In genomic region chr9:91948061-91948422, GRCh38 we compare ENCODE assay signal across 11 cellular contexts. TPM values are rescaled to one million over a fixed set of nuclear protein-coding genes. Genes with fewer than 3 reads are reported as not detected.
DNase-seq lines count a peak whose midpoint lies in the region; ATAC-seq and TF ChIP-seq lines count a peak whose summit lies in the region.
"Had no signal": no experiment of that assay in that cellular context is flagged by ENCODE, and none has a peak within 500 bp of the region (broad histone marks: within the 10 kb centered on the region; RNA-seq: fewer than 3 reads in every experiment).

No MANE protein-coding gene starts in this region.

- peak overlapping the region; percentile 91 for H3K27ac Mint-ChIP-seq in nephron progenitor cell
- H3K27ac Mint-ChIP-seq: activated CD8-positive, alpha-beta T cell treated with anti-CD3 and anti-CD28 coated beads for 36 hours; stimulated activated naive CD8-positive, alpha-beta T cell treated with anti-CD3 and anti-CD28 coated beads, Interleukin-15, Interleukin-2, amounts not matched to agents 100 ng/mL and 50 ng/mL, for 24 hours had no signal

- H3K36me3 ChIP-seq in IMR-90 (ENCODE audit: control insufficient read depth, insufficient read depth, low read length) = no peaks in the 10 kb centered on the region
- H3K36me3 ChIP-seq in esophagus muscularis mucosa = no peaks in the 10 kb centered on the region

- H3K4ac ChIP-seq in IMR-90 (ENCODE audit: low read depth, low read length) = peak overlapping the region; percentile 10; the same call in 1 of the 2 replicates

- H3K4me1 ChIP-seq in IMR-90 (ENCODE audit: control insufficient read depth, insufficient read depth, low read length) (peaks cover 14% of the 10 kb centered on the region; the same call in 1 of the 2 replicates), esophagus muscularis mucosa (peaks cover 15 to 76% (median 63%) of the 10 kb centered on the region in 4 donors)

- no peak for TF ChIP-seq POLR2A in IMR-90 (IDR thresholded peaks at IDR 0.05; ENCODE audit: low read depth, low read length)
- no peak for TF ChIP-seq POLR2A in esophagus muscularis mucosa (IDR thresholded peaks at IDR 0.05; ENCODE audit: low read depth)

- CTCF ChIA-PET in AG04449 (lab: Yijun Ruan, JAX) = interaction anchor here (0.9 kb wide), 1 partner anchor 174 kb away, joined by 3 read pairs; no protein-coding TSS in a partner anchor
- CTCF ChIA-PET in IMR-90 (lab: Yijun Ruan, JAX) = no interaction called here

- H3K27ac ChIP-seq in IMR-90 (ENCODE audit: insufficient read depth, low read length) (peak overlapping the region; percentile 63; the same call in 1 of the 2 replicates), esophagus muscularis mucosa (replicated peaks in 1 of 4) (peak overlapping the region; percentile 92 to 95 (median 94))

- H3K27me3 Mint-ChIP-seq in nephron progenitor cell (ENCODE audit: low read depth, poor library complexity) = peaks cover 5% of the 10 kb centered on the region

- H2BK120ac ChIP-seq in IMR-90 (ENCODE audit: low read depth, low read length) = no peak overlapping the region

- H2AK9ac ChIP-seq in IMR-90 (replicated peaks; ENCODE audit: low read depth, low read length, poor library complexity) = no peak overlapping the region

- POLR2A ChIA-PET in AG04449 (lab: Yijun Ruan, JAX) = no interaction called here
- POLR2A ChIA-PET in IMR-90 (lab: Charles Lee; ENCODE audit: unreplicated experiment) = no interaction called here

- H3K4me3 Mint-ChIP-seq in nephron progenitor cell = peak overlapping the region; percentile 95
- H3K4me3 Mint-ChIP-seq: activated CD8-positive, alpha-beta T cell treated with anti-CD3 and anti-CD28 coated beads for 36 hours; stimulated activated naive CD8-positive, alpha-beta T cell treated with anti-CD3 and anti-CD28 coated beads, Interleukin-15, Interleukin-2, amounts not matched to agents 100 ng/mL and 50 ng/mL, for 24 hours had no signal

- no peak for TF ChIP-seq EP300 in esophagus muscularis mucosa (IDR thresholded peaks at IDR 0.05)

- H3K4me3 ChIP-seq in AG04449 (ENCODE audit: low read depth, low read length) (peak overlapping the region; percentile 60), IMR-90 (ENCODE audit: insufficient read depth, low read depth, low read length) (peak overlapping the region; percentile 71; the same call in 1 of the 2 replicates), esophagus muscularis mucosa (peak overlapping the region; percentile 67 to 85 (median 76))

- no peak overlapping the region for H2AK5ac ChIP-seq in IMR-90 (ENCODE audit: low read depth, low read length)

- TF ChIP-seq CTCF in AG04449 (IDR thresholded peaks at IDR 0.05; ENCODE audit: insufficient read depth, low read length, missing control alignments) (no peak), IMR-90 (conservative IDR thresholded peaks at IDR 0.05; ENCODE audit: low read depth, low read length) (no peak), esophagus muscularis mucosa (IDR thresholded peaks at IDR 0.05) (no peak), nephron progenitor cell (IDR thresholded peaks at IDR 0.05) (no peak)

- H3K9me3 ChIP-seq in IMR-90 (ENCODE audit: control insufficient read depth, insufficient read depth, low read length) (peaks cover 3% of the 10 kb centered on the region; the same call in 1 of the 2 replicates), esophagus muscularis mucosa (peaks cover 0 to 4% (median 0%) of the 10 kb centered on the region in 4 donors)

- intact Hi-C loops in IMR-90 (cut with micrococcal nuclease) = loop anchor here (1.0 to 5.0 kb wide), 5 partner anchors 51 to 213 kb away; no protein-coding TSS in a partner anchor
- intact Hi-C loops in esophagus muscularis mucosa (cut with DNase I) = no loop called here

- H4K5ac ChIP-seq in IMR-90 (ENCODE audit: low read depth, low read length) = no peak overlapping the region

- H3K18ac ChIP-seq in IMR-90 (ENCODE audit: low read depth, low read length) = no peak overlapping the region

- peak overlapping the region; percentile 72 for H3K4me2 ChIP-seq in IMR-90 (ENCODE audit: low read depth, low read length)

- H3K27me3 ChIP-seq in IMR-90 (ENCODE audit: control insufficient read depth, insufficient read depth, low read length) (no peaks in the 10 kb centered on the region; the same call in 1 of the 2 replicates), esophagus muscularis mucosa (peaks cover 0 to 30% (median 1%) of the 10 kb centered on the region in 4 donors)

- H2BK15ac ChIP-seq in IMR-90 (ENCODE audit: low read depth, low read length) = no peak overlapping the region

- H3K9me1 ChIP-seq in IMR-90 (ENCODE audit: insufficient read depth, low read length) = peaks cover 2% of the 10 kb centered on the region; the same call in 1 of the 2 replicates

- H3K14ac ChIP-seq in IMR-90 (replicated peaks; ENCODE audit: low read depth, low read length) = 0 out of 2 replicates have a peak overlapping the region, but pooled peaks have one; percentile 2

- TF ChIP-seq RAD21 in IMR-90 (IDR thresholded peaks at IDR 0.05; ENCODE audit: low read length) = no peak

- BruUV-seq in IMR-90 (replicated peaks; lab: Mats Ljungman, UMichigan) = no TSS peak

- peak overlapping the region; percentile 5 for H2AFZ ChIP-seq in IMR-90 (replicated peaks; ENCODE audit: low read length, poor library complexity)

- H4K20me1 ChIP-seq in IMR-90 (ENCODE audit: insufficient read depth, low read length) = peaks cover 14% of the 10 kb centered on the region; the same call in 1 of the 2 replicates

- peak overlapping the region; percentile 77 for H3K9ac ChIP-seq in IMR-90 (ENCODE audit: low read depth, low read length)

- H3K23ac ChIP-seq in IMR-90 (ENCODE audit: low read depth, low read length) = 0 out of 2 replicates have a peak overlapping the region, but pooled peaks have one; percentile 73

- H3K79me1 ChIP-seq in IMR-90 (ENCODE audit: low read depth in 1 of 2, low read length in 2 of 2) = peaks cover 5 to 22% of the 10 kb centered on the region in 2 experiments; a peak in 2 of 4 replicates

- H3K36me3 Mint-ChIP-seq in nephron progenitor cell (ENCODE audit: low read depth) = peaks cover 15% of the 10 kb centered on the region

- no peak overlapping the region for H2BK5ac ChIP-seq in IMR-90 (ENCODE audit: low read depth, low read length, poor library complexity, severe bottlenecking)

- dilution Hi-C loops in IMR-90 (cut with HindIII; ENCODE audit: low sequenced_read_pairs, unreplicated experiment) = no loop called here

- no peak overlapping the region for H4K8ac ChIP-seq in IMR-90 (ENCODE audit: low read depth in 2 of 2, low read length in 2 of 2)

- no peak overlapping the region for H4K91ac ChIP-seq in IMR-90 (ENCODE audit: insufficient read depth, low read depth, low read length)

- in situ Hi-C loops in IMR-90 (cut with MboI; ENCODE audit: low sequenced_read_pairs) = no loop called here

- peaks cover 10% of the 10 kb centered on the region for H3K9me3 Mint-ChIP-seq in nephron progenitor cell
- H3K9me3 Mint-ChIP-seq: activated CD8-positive, alpha-beta T cell treated with anti-CD3 and anti-CD28 coated beads for 36 hours; stimulated activated naive CD8-positive, alpha-beta T cell treated with anti-CD3 and anti-CD28 coated beads, Interleukin-15, Interleukin-2, amounts not matched to agents 100 ng/mL and 50 ng/mL, for 24 hours had no signal

- H3K56ac ChIP-seq in IMR-90 (ENCODE audit: extremely low read depth, insufficient read depth, low read length) = no peak overlapping the region

- H3K4me1 Mint-ChIP-seq in nephron progenitor cell = peaks cover 68% of the 10 kb centered on the region

- no peak overlapping the region for H2BK20ac ChIP-seq in IMR-90 (ENCODE audit: low read depth, low read length)

- WGBS in IMR-90 (ENCODE audit: extremely low coverage in 2 of 2, insufficient read length in 1 of 2), 2 experiments = 20% methylated on average over 1 of the region's 9 CpGs; no CpG with 5 or more reads in 1 of the 2 experiments
- 27% methylated on average over 9 of the region's 9 CpGs for WGBS in esophagus muscularis mucosa

- DNase-seq in AG04449 (ENCODE audit: low read depth, low spot score) (no peak), IMR-90 (peak; percentile 16), esophagus muscularis mucosa (ENCODE audit: extremely low spot score) (no peak), nephron progenitor cell (peak; percentile 36), mesenteric fat pad (ENCODE audit: low spot score) (no peak), NCI-H2196 (lab: John Stamatoyannopoulos, UW; ENCODE audit: unreplicated experiment) (no peak)
- DNase-seq in effector CD8-positive, alpha-beta T cell (lab: John Stamatoyannopoulos, UW) = no peak
- DNase-seq: NCI-H1694 had no signal

- no peak for ATAC-seq in IMR-90 (ENCODE audit: low read depth)
- no peak for ATAC-seq in GM21529 (IDR thresholded peaks at IDR 0.05; ENCODE audit: unreplicated experiment)

TF ChIP-seq in IMR-90, 13 proteins besides CTCF, POLR2A, EP300 and RAD21:
- TF ChIP-seq RCOR1 (IDR thresholded peaks at IDR 0.05; ENCODE audit: insufficient replicate concordance, low read length) = no peak
- TF ChIP-seq NFE2L2 (IDR thresholded peaks at IDR 0.05; ENCODE audit: low read depth, low read length) = no peak
- no peak for TF ChIP-seq SMC3 (IDR thresholded peaks at IDR 0.05; ENCODE audit: low read depth, low read length)
TF ChIP-seq in IMR-90: peak in this region for 0.

RNA-seq across cellular contexts. Expression of gene ROR2, which starts 2.0 kb away (rescaled TPM):
- total RNA-seq in IMR-90 (2012; rRNA removed) = 2.2 and 2.3 TPM in 2 replicates
- 3.5 and 4.8 TPM in 2 replicates for polyA plus RNA-seq in IMR-90 (2012; rRNA removed)
- polyA plus RNA-seq in IMR-90 (2012; cell fraction: cytosol; rRNA removed) = 2.1 and 6.8 TPM in 2 replicates
- polyA plus RNA-seq in IMR-90 (2012; cell fraction: nucleus; rRNA removed; ENCODE audit: low replicate concordance) = 3.8 and 5.3 TPM in 2 replicates
- total RNA-seq in esophagus muscularis mucosa = 10 to 100 TPM; 37.4 to 71.8 (median 59.4) TPM
- total RNA-seq in mesenteric fat pad = 9.5 TPM
- total RNA-seq: activated CD8-positive, alpha-beta T cell treated with anti-CD3 and anti-CD28 coated beads for 36 hours had no signal

Comparison
In these comparisons a context has a peak if more than half of its experiments do, and no peak if none do; other contexts are left out.
1. DNase-seq: peak in IMR-90 (single experiment) and nephron progenitor cell (single experiment); none in AG04449 (single experiment), esophagus muscularis mucosa (single experiment), effector CD8-positive, alpha-beta T cell (single experiment), mesenteric fat pad (single experiment) and NCI-H2196 (single experiment).
2. Peak in every context shown above with its lines, with median percentiles within 50 percentile points of each other: H3K4me3 ChIP-seq.